In genomic region chr2:68121873-68122679, GRCh38 we compare ENCODE assay signal across 8 cellular contexts. TPM values are rescaled to one million over a fixed set of nuclear protein-coding genes. Genes with fewer than 3 reads are reported as not detected.
DNase-seq lines count a peak whose midpoint lies in the region; ATAC-seq, FAIRE-seq and TF ChIP-seq lines count a peak whose summit lies in the region.

No MANE protein-coding gene starts in this region.

- no peaks in the 10 kb centered on the region for H3K36me3 Mint-ChIP-seq in activated naive CD8-positive, alpha-beta T cell

- peak overlapping the region; percentile 42 for H3K4me3 ChIP-seq in SK-N-MC
- H3K4me3 ChIP-seq in prostate gland, result no peak overlapping the region

- no peaks in the 10 kb centered on the region for H3K9me3 Mint-ChIP-seq in activated naive CD8-positive, alpha-beta T cell (ENCODE audit: low read depth)

- intact Hi-C loops in Right ventricle myocardium inferior (cut with DNase I), result loop anchor here (2.0 to 5.0 kb wide), 5 partner anchors 75 to 319 kb away; no protein-coding TSS in a partner anchor
- intact Hi-C loops in prostate gland (cut with DNase I), result loop anchor here (2.0 to 5.0 kb wide), 3 partner anchors 123 to 320 kb away; no protein-coding TSS in a partner anchor

- H3K27me3 ChIP-seq in prostate gland (replicated peaks; ENCODE audit: insufficient read depth), result no peaks in the 10 kb centered on the region

- no peaks in the 10 kb centered on the region for H3K27me3 Mint-ChIP-seq in activated naive CD8-positive, alpha-beta T cell

- ATAC-seq in Right ventricle myocardium inferior (peak; percentile 64), GM21723 (IDR thresholded peaks at IDR 0.05; ENCODE audit: unreplicated experiment) (no peak)

- 47% methylated on average over 16 of the region's 16 CpGs for WGBS in prostate gland

- peaks cover 2% of the 10 kb centered on the region for H3K4me1 Mint-ChIP-seq in activated naive CD8-positive, alpha-beta T cell (ENCODE audit: low read depth)

- TF ChIP-seq POLR2A in prostate gland (IDR thresholded peaks at IDR 0.05), result no peak

- no peaks in the 10 kb centered on the region for H3K36me3 ChIP-seq in SK-N-MC (ENCODE audit: insufficient read depth, low read length)
- H3K36me3 ChIP-seq in prostate gland, result no peaks in the 10 kb centered on the region

- H3K27ac ChIP-seq in SK-N-MC (no peak overlapping the region), prostate gland (no peak overlapping the region)

- H3K9me3 ChIP-seq in SK-N-MC (ENCODE audit: low read depth, low read length) (no peaks in the 10 kb centered on the region), prostate gland (no peaks in the 10 kb centered on the region)

- TF ChIP-seq CTCF in prostate gland (IDR thresholded peaks at IDR 0.05), result peak; percentile 92 to 93 (median 93)

- no peak for FAIRE-seq in urothelium cell line (lab: Jason Lieb, UNC)

- H3K9ac ChIP-seq in SK-N-MC (ENCODE audit: insufficient read length), result no peak overlapping the region

- no peaks in the 10 kb centered on the region for H3K4me1 ChIP-seq in prostate gland (replicated peaks)

- DNase-seq in Daoy (ENCODE audit: low read depth) (peak; percentile 82), LoVo (ENCODE audit: low spot score) (peak; percentile 77), SK-N-MC (ENCODE audit: low read depth, low spot score) (peak; percentile 66), Right ventricle myocardium inferior (ENCODE audit: missing footprints) (peak; percentile 93), prostate gland (ENCODE audit: low spot score) (peak; percentile 83), urothelium cell line (ENCODE audit: low spot score) (peak; percentile 84)

- no peak overlapping the region for H3K27ac Mint-ChIP-seq in activated naive CD8-positive, alpha-beta T cell

- peak overlapping the region; percentile 20 for H3K4me3 Mint-ChIP-seq in activated naive CD8-positive, alpha-beta T cell

RNA-seq across cellular contexts. Expression of gene PNO1, which starts 35.6 kb away (rescaled TPM):
- 41.9 and 54.2 TPM in 2 replicates for total RNA-seq in Daoy (2014; rRNA removed; shearing (Covaris generic))
- total RNA-seq in Right ventricle myocardium inferior (7.1 TPM), prostate gland (10 to 100 TPM; 10.1 to 20.2 TPM)

RNA-seq across cellular contexts. Expression of gene C1D, which starts 59.3 kb away (rescaled TPM):
- 44.5 and 51.3 TPM in 2 replicates for total RNA-seq in Daoy (2014; rRNA removed; shearing (Covaris generic))
- total RNA-seq in Right ventricle myocardium inferior (18.4 TPM), prostate gland (10 to 100 TPM; 31.5 to 51.6 TPM)
